In genomic region chr15:49154799-49155109, GRCh38 we compare ENCODE assay signal across 8 cellular contexts. TPM values are rescaled to one million over a fixed set of nuclear protein-coding genes. Genes with fewer than 3 reads are reported as not detected.
DNase-seq lines count a peak whose midpoint lies in the region; ATAC-seq and TF ChIP-seq lines count a peak whose summit lies in the region.

No MANE protein-coding gene starts in this region.

- H3K4me1 ChIP-seq in tibial artery, result peaks cover 0 to 46% (median 7%) of the 10 kb centered on the region in 4 donors

- no peaks in the 10 kb centered on the region for H3K9me3 Mint-ChIP-seq in activated T-helper 17 cell treated with anti-CD3 and anti-CD28 coated beads, Interleukin-2, amount 50 U/mL, for 72 hours

- peaks cover 12% of the 10 kb centered on the region for H3K4me1 Mint-ChIP-seq in activated T-helper 17 cell treated with anti-CD3 and anti-CD28 coated beads, Interleukin-2, amount 50 U/mL, for 72 hours

- H3K27me3 ChIP-seq in H7 (ENCODE audit: control insufficient read depth, insufficient read depth, low read length) (no peaks in the 10 kb centered on the region), layer of hippocampus (ENCODE audit: control insufficient read depth, insufficient read depth, low read length) (no peaks in the 10 kb centered on the region), tibial artery (no peaks in the 10 kb centered on the region)

- no peaks in the 10 kb centered on the region for H3K36me3 ChIP-seq in H7 (replicated peaks; ENCODE audit: control insufficient read depth, insufficient read depth, low read length)
- H3K36me3 ChIP-seq in tibial artery, result no peaks in the 10 kb centered on the region

- H3K27ac ChIP-seq in 22Rv1 (peak overlapping the region; percentile 78), layer of hippocampus (ENCODE audit: low read depth, low read length) (peak overlapping the region; percentile 64), tibial artery (peak overlapping the region; percentile 93)

- intact Hi-C loops in tibial artery (cut with DNase I; ENCODE audit: low total_unique reads), result no loop called here

- no peaks in the 10 kb centered on the region for H3K27me3 Mint-ChIP-seq in activated T-helper 17 cell treated with anti-CD3 and anti-CD28 coated beads, Interleukin-2, amount 50 U/mL, for 72 hours

- DNase-seq in H7, result no peak
- no peak for DNase-seq in tibial artery

- no peak for ATAC-seq in activated T-helper 17 cell treated with anti-CD3 and anti-CD28 coated beads, Interleukin-2, amount 50 U/mL, for 72 hours (replicated peaks)
- no peak for ATAC-seq in HG03342 (IDR thresholded peaks at IDR 0.05; ENCODE audit: unreplicated experiment)
- no peak for ATAC-seq in HG03378 (IDR thresholded peaks at IDR 0.05; ENCODE audit: unreplicated experiment)
- no peak for ATAC-seq in GM19467 (IDR thresholded peaks at IDR 0.05; ENCODE audit: unreplicated experiment)

- peaks cover 43% of the 10 kb centered on the region for H3K36me3 Mint-ChIP-seq in activated T-helper 17 cell treated with anti-CD3 and anti-CD28 coated beads, Interleukin-2, amount 50 U/mL, for 72 hours (ENCODE audit: low read depth)

- H3K9me3 ChIP-seq in tibial artery, result no peaks in the 10 kb centered on the region

- H3K4me3 Mint-ChIP-seq in activated T-helper 17 cell treated with anti-CD3 and anti-CD28 coated beads, Interleukin-2, amount 50 U/mL, for 72 hours, result peak overlapping the region; percentile 99

- no peak for TF ChIP-seq CTCF in 22Rv1 (IDR thresholded peaks at IDR 0.05)
- TF ChIP-seq CTCF in tibial artery (IDR thresholded peaks at IDR 0.05), result no peak

- peak overlapping the region; percentile 91 for H3K4me3 ChIP-seq in H7 (ENCODE audit: insufficient read depth, low read depth, low read length)
- peak overlapping the region; percentile 91 to 95 for H3K4me3 ChIP-seq in tibial artery

- peak overlapping the region; percentile 100 for H3K27ac Mint-ChIP-seq in activated T-helper 17 cell treated with anti-CD3 and anti-CD28 coated beads, Interleukin-2, amount 50 U/mL, for 72 hours

RNA-seq across cellular contexts. Expression of gene COPS2, which starts 0.6 kb away (rescaled TPM):
- 45.8 and 82.6 TPM in 2 replicates for total RNA-seq in H7 (2014; rRNA removed; shearing (Covaris generic))
- 10 to 100 TPM; 66.1 to 86.2 TPM for total RNA-seq in activated T-helper 17 cell treated with anti-CD3 and anti-CD28 coated beads, Interleukin-2, amount 50 U/mL, for 72 hours

RNA-seq across cellular contexts. Expression of gene GALK2, which starts 15.3 kb away (rescaled TPM):
- 19.8 and 28.1 TPM in 2 replicates for total RNA-seq in H7 (2014; rRNA removed; shearing (Covaris generic))
- total RNA-seq in activated T-helper 17 cell treated with anti-CD3 and anti-CD28 coated beads, Interleukin-2, amount 50 U/mL, for 72 hours, result 10 to 100 TPM; 33.8 to 37.8 TPM
